In genomic region chr13:102699419-102699961, GRCh38 we compare ENCODE assay signal across 24 cellular contexts. TPM values are rescaled to one million over a fixed set of nuclear protein-coding genes. Genes with fewer than 3 reads are reported as not detected.
DNase-seq lines count a peak whose midpoint lies in the region; ATAC-seq and TF ChIP-seq lines count a peak whose summit lies in the region.
"Had no signal": no experiment of that assay in that cellular context is flagged by ENCODE, and none has a peak within 500 bp of the region (broad histone marks: within the 10 kb centered on the region; RNA-seq: fewer than 3 reads in every experiment).

No MANE protein-coding gene starts in this region.

- H3K27me3 Mint-ChIP-seq in activated naive CD8-positive, alpha-beta T cell treated with anti-CD3 and anti-CD28 coated beads, Interleukin-2, amount 50 U/mL, for 24 hours = peaks cover 5% of the 10 kb centered on the region
- peaks cover 12% of the 10 kb centered on the region for H3K27me3 Mint-ChIP-seq in activated naive CD8-positive, alpha-beta T cell treated with anti-CD3 and anti-CD28 coated beads for 36 hours
- H3K27me3 Mint-ChIP-seq in CD4-positive, alpha-beta memory T cell = peaks cover 12 to 20% of the 10 kb centered on the region in 2 donors
- H3K27me3 Mint-ChIP-seq in activated T-helper 2 cell treated with anti-CD3 and anti-CD28 coated beads, Interferon-gamma antibody, Interleukin-2, Interleukin-4, amounts not matched to agents 10 μg/mL and 5 μg/mL and 100 μg/mL, durations not matched to agents 14 hours and 24 hours and 36 hours (ENCODE audit: low read depth) = peaks cover 21% of the 10 kb centered on the region

- CTCF ChIA-PET in CD4-positive, alpha-beta memory T cell (lab: Charles Lee; ENCODE audit: partially characterized antibody) = no interaction called here

- H3K4me3 Mint-ChIP-seq in activated naive CD8-positive, alpha-beta T cell treated with anti-CD3 and anti-CD28 coated beads, Interleukin-2, amount 50 U/mL, for 24 hours = no peak overlapping the region
- no peak overlapping the region for H3K4me3 Mint-ChIP-seq in activated naive CD8-positive, alpha-beta T cell treated with anti-CD3 and anti-CD28 coated beads for 36 hours
- H3K4me3 Mint-ChIP-seq in CD4-positive, alpha-beta memory T cell = no peak overlapping the region
- H3K4me3 Mint-ChIP-seq in activated T-helper 2 cell treated with anti-CD3 and anti-CD28 coated beads, Interferon-gamma antibody, Interleukin-2, Interleukin-4, amounts not matched to agents 10 μg/mL and 5 μg/mL and 100 μg/mL, durations not matched to agents 14 hours and 24 hours and 36 hours (ENCODE audit: low read depth) = no peak overlapping the region

- POLR2A ChIA-PET in CD4-positive, alpha-beta memory T cell (lab: Charles Lee; ENCODE audit: partially characterized antibody) = no interaction called here

- no peaks in the 10 kb centered on the region for H3K9me3 Mint-ChIP-seq in activated naive CD8-positive, alpha-beta T cell treated with anti-CD3 and anti-CD28 coated beads, Interleukin-2, amount 50 U/mL, for 24 hours
- peaks cover 4% of the 10 kb centered on the region for H3K9me3 Mint-ChIP-seq in activated naive CD8-positive, alpha-beta T cell treated with anti-CD3 and anti-CD28 coated beads for 36 hours
- H3K9me3 Mint-ChIP-seq in CD4-positive, alpha-beta memory T cell = peaks cover 0 to 19% (median 8%) of the 10 kb centered on the region in 8 donors
- H3K9me3 Mint-ChIP-seq in activated T-helper 2 cell treated with anti-CD3 and anti-CD28 coated beads, Interferon-gamma antibody, Interleukin-2, Interleukin-4, amounts not matched to agents 10 μg/mL and 5 μg/mL and 100 μg/mL, durations not matched to agents 14 hours and 24 hours and 36 hours = no peaks in the 10 kb centered on the region

- no peak for DNase-seq in activated naive CD8-positive, alpha-beta T cell treated with anti-CD3 and anti-CD28 coated beads, Interleukin-2, amount 50 U/mL, for 24 hours
- no peak for DNase-seq in activated naive CD8-positive, alpha-beta T cell treated with anti-CD3 and anti-CD28 coated beads for 36 hours
- no peak for DNase-seq in mesenchymal stem cell
- no peak for DNase-seq in gastrocnemius medialis
- no peak for DNase-seq in activated naive CD4-positive, alpha-beta T cell treated with anti-CD3 and anti-CD28 coated beads, Interleukin-2, amount 50 U/mL, for 16 hours
- DNase-seq in CD4-positive, alpha-beta memory T cell = no peak
- no peak for DNase-seq in activated T-helper 2 cell treated with anti-CD3 and anti-CD28 coated beads, Interferon-gamma antibody, Interleukin-2, Interleukin-4, amounts not matched to agents 10 μg/mL and 5 μg/mL and 100 μg/mL, durations not matched to agents 14 hours and 24 hours and 36 hours (ENCODE audit: low spot score)
- DNase-seq: DMS53; GDM1; GOT3; IMR-90; NCI-H1092 treated with DMSO at 0.1 percent for 48 hours; NCI-H1694; NCI-H2081; NCI-H774; NK-92 treated with Interleukin-12 subunit alpha and Interleukin-12 subunit beta, amount 100 ng/mL, for 24 hours had no signal

- peaks cover 6% of the 10 kb centered on the region for H3K9me3 ChIP-seq in mesenchymal stem cell (ENCODE audit: control insufficient read depth, low read length)
- no peaks in the 10 kb centered on the region for H3K9me3 ChIP-seq in gastrocnemius medialis
- H3K9me3 ChIP-seq in CD4-positive, alpha-beta memory T cell (ENCODE audit: control insufficient read depth in 1 of 2, low read length in 2 of 2) = no peaks in the 10 kb centered on the region

- no peak overlapping the region for H3K4me3 ChIP-seq in mesenchymal stem cell (ENCODE audit: insufficient read depth in 1 of 2, low read depth in 1 of 2, low read length in 2 of 2)
- H3K4me3 ChIP-seq in gastrocnemius medialis = no peak overlapping the region
- no peak overlapping the region for H3K4me3 ChIP-seq in CD4-positive, alpha-beta memory T cell (ENCODE audit: low read length in 2 of 2)

- no peaks in the 10 kb centered on the region for H3K36me3 Mint-ChIP-seq in activated naive CD8-positive, alpha-beta T cell treated with anti-CD3 and anti-CD28 coated beads, Interleukin-2, amount 50 U/mL, for 24 hours (ENCODE audit: low read depth)
- H3K36me3 Mint-ChIP-seq in activated naive CD8-positive, alpha-beta T cell treated with anti-CD3 and anti-CD28 coated beads for 36 hours = no peaks in the 10 kb centered on the region
- H3K36me3 Mint-ChIP-seq in CD4-positive, alpha-beta memory T cell = peaks cover 0 to 4% of the 10 kb centered on the region in 2 donors
- H3K36me3 Mint-ChIP-seq in activated T-helper 2 cell treated with anti-CD3 and anti-CD28 coated beads, Interferon-gamma antibody, Interleukin-2, Interleukin-4, amounts not matched to agents 10 μg/mL and 5 μg/mL and 100 μg/mL, durations not matched to agents 14 hours and 24 hours and 36 hours (ENCODE audit: low read depth) = no peaks in the 10 kb centered on the region

- H3K79me1 ChIP-seq in mesenchymal stem cell (replicated peaks; ENCODE audit: low read length, poor library complexity, severe bottlenecking) = no peaks in the 10 kb centered on the region

- H2AK5ac ChIP-seq in mesenchymal stem cell (ENCODE audit: low read length, severe bottlenecking) = no peak overlapping the region

- TF ChIP-seq POLR2A in gastrocnemius medialis (IDR thresholded peaks at IDR 0.05) = no peak

- ATAC-seq in activated naive CD8-positive, alpha-beta T cell treated with anti-CD3 and anti-CD28 coated beads, Interleukin-2, amount 50 U/mL, for 24 hours = peak; percentile 74
- ATAC-seq in gastrocnemius medialis = no peak
- ATAC-seq in HG02588 (IDR thresholded peaks at IDR 0.05; ENCODE audit: unreplicated experiment) = no peak
- ATAC-seq: HCT116, Panc1 had no signal

- no peak overlapping the region for H3K23ac ChIP-seq in mesenchymal stem cell (ENCODE audit: low read length in 2 of 2)

- no peak overlapping the region for H2AFZ ChIP-seq in mesenchymal stem cell (ENCODE audit: low read depth, low read length)

- no peak overlapping the region for H2BK120ac ChIP-seq in mesenchymal stem cell (ENCODE audit: low read depth, low read length)

- no peak overlapping the region for H3K14ac ChIP-seq in mesenchymal stem cell (ENCODE audit: low read length in 2 of 2)

- peaks cover 0 to 9% of the 10 kb centered on the region in 2 experiments for H3K27me3 ChIP-seq in mesenchymal stem cell (ENCODE audit: control insufficient read depth in 1 of 2, insufficient read depth in 1 of 2, low read length in 2 of 2)
- H3K27me3 ChIP-seq in gastrocnemius medialis = no peaks in the 10 kb centered on the region
- H3K27me3 ChIP-seq in CD4-positive, alpha-beta memory T cell (ENCODE audit: insufficient read depth, low read length) = no peaks in the 10 kb centered on the region

- H3K27ac Mint-ChIP-seq in activated naive CD8-positive, alpha-beta T cell treated with anti-CD3 and anti-CD28 coated beads, Interleukin-2, amount 50 U/mL, for 24 hours = no peak overlapping the region
- no peak overlapping the region for H3K27ac Mint-ChIP-seq in activated naive CD8-positive, alpha-beta T cell treated with anti-CD3 and anti-CD28 coated beads for 36 hours
- H3K27ac Mint-ChIP-seq in CD4-positive, alpha-beta memory T cell = no peak overlapping the region
- no peak overlapping the region for H3K27ac Mint-ChIP-seq in activated T-helper 2 cell treated with anti-CD3 and anti-CD28 coated beads, Interferon-gamma antibody, Interleukin-2, Interleukin-4, amounts not matched to agents 10 μg/mL and 5 μg/mL and 100 μg/mL, durations not matched to agents 14 hours and 24 hours and 36 hours

- H3K27ac ChIP-seq in mesenchymal stem cell (ENCODE audit: low read length, poor library complexity, severe bottlenecking) = no peak overlapping the region
- H3K27ac ChIP-seq in gastrocnemius medialis = peak overlapping the region; percentile 80 to 89 (median 82)
- H3K27ac ChIP-seq in CD4-positive, alpha-beta memory T cell (ENCODE audit: low read depth, low read length) = no peak overlapping the region
- H3K27ac ChIP-seq: C4-2B, KMS-11 had no signal

- no peak overlapping the region for H3K18ac ChIP-seq in mesenchymal stem cell (ENCODE audit: low read depth in 1 of 2, low read length in 2 of 2)

- in situ Hi-C loops in gastrocnemius medialis (cut with MboI; ENCODE audit: low sequenced_read_pairs in 4 of 4) = no loop called here

- no peak overlapping the region for H2BK12ac ChIP-seq in mesenchymal stem cell (ENCODE audit: low read length in 2 of 2)

- H3K4me1 Mint-ChIP-seq in activated naive CD8-positive, alpha-beta T cell treated with anti-CD3 and anti-CD28 coated beads, Interleukin-2, amount 50 U/mL, for 24 hours = no peaks in the 10 kb centered on the region
- H3K4me1 Mint-ChIP-seq in activated naive CD8-positive, alpha-beta T cell treated with anti-CD3 and anti-CD28 coated beads for 36 hours = no peaks in the 10 kb centered on the region
- H3K4me1 Mint-ChIP-seq in CD4-positive, alpha-beta memory T cell = no peaks in the 10 kb centered on the region
- peaks cover 1% of the 10 kb centered on the region for H3K4me1 Mint-ChIP-seq in activated T-helper 2 cell treated with anti-CD3 and anti-CD28 coated beads, Interferon-gamma antibody, Interleukin-2, Interleukin-4, amounts not matched to agents 10 μg/mL and 5 μg/mL and 100 μg/mL, durations not matched to agents 14 hours and 24 hours and 36 hours (ENCODE audit: low read depth)

- no peak for TF ChIP-seq CTCF in gastrocnemius medialis (IDR thresholded peaks at IDR 0.05 in 4 of 5, conservative IDR thresholded peaks at IDR 0.05 in 1 of 5)

- WGBS in mesenchymal stem cell = 84% methylated on average over 4 of the region's 4 CpGs

- H4K8ac ChIP-seq in mesenchymal stem cell (ENCODE audit: low read length) = no peak overlapping the region

- no peak overlapping the region for H3K4ac ChIP-seq in mesenchymal stem cell (ENCODE audit: low read depth in 1 of 2, low read length in 2 of 2)

- no peak overlapping the region for H2BK15ac ChIP-seq in mesenchymal stem cell (ENCODE audit: low read depth, poor library complexity, severe bottlenecking)

- no peak overlapping the region for H4K91ac ChIP-seq in mesenchymal stem cell (ENCODE audit: low read length)

- H3K4me1 ChIP-seq in mesenchymal stem cell (ENCODE audit: control insufficient read depth, insufficient read depth, low read depth, low read length) = peaks cover 11% of the 10 kb centered on the region
- peaks cover 33 to 40% of the 10 kb centered on the region in 2 donors for H3K4me1 ChIP-seq in gastrocnemius medialis
- no peaks in the 10 kb centered on the region for H3K4me1 ChIP-seq in CD4-positive, alpha-beta memory T cell (ENCODE audit: insufficient read depth, low read length)

- no peak overlapping the region for H2BK5ac ChIP-seq in mesenchymal stem cell (ENCODE audit: low read depth, low read length, poor library complexity, severe bottlenecking)

- H3K9ac ChIP-seq in mesenchymal stem cell (ENCODE audit: low read length) = peak overlapping the region; percentile 75
- H3K9ac ChIP-seq: KMS-11 had no signal

- H3K36me3 ChIP-seq in mesenchymal stem cell (ENCODE audit: control insufficient read depth in 1 of 2, insufficient read depth in 2 of 2, low read depth in 1 of 2, low read length in 2 of 2) (no peaks in the 10 kb centered on the region), gastrocnemius medialis (no peaks in the 10 kb centered on the region)
- no peaks in the 10 kb centered on the region for H3K36me3 ChIP-seq in CD4-positive, alpha-beta memory T cell (ENCODE audit: insufficient read depth, low read length)

- intact Hi-C loops in gastrocnemius medialis (cut with DNase I; ENCODE audit: low total_unique reads) = no loop called here
- intact Hi-C loops in CD4-positive, alpha-beta memory T cell (cut with micrococcal nuclease) = no loop called here
- intact Hi-C loops in activated T-helper 2 cell treated with anti-CD3 and anti-CD28 coated beads, Interferon-gamma antibody, Interleukin-2, Interleukin-4, amounts not matched to agents 10 μg/mL and 5 μg/mL and 100 μg/mL, durations not matched to agents 14 hours and 24 hours and 36 hours (cut with micrococcal nuclease) = no loop called here

- no peak overlapping the region for H3K4me2 ChIP-seq in mesenchymal stem cell (ENCODE audit: low read length, poor library complexity, severe bottlenecking)
- H3K4me2 ChIP-seq: KMS-11 had no signal

RNA-seq across cellular contexts. Expression of gene METTL21C, which starts 4.6 kb away (rescaled TPM):
- not detected for total RNA-seq in activated naive CD8-positive, alpha-beta T cell treated with anti-CD3 and anti-CD28 coated beads for 36 hours
- not detected for polyA plus RNA-seq in mesenchymal stem cell (2013, experiment 1 of 2)
- not detected for polyA plus RNA-seq in mesenchymal stem cell (2013, experiment 2 of 2)
- 1 to 10 TPM in 1 of 4 donors, not detected in 3; 2.2 TPM for total RNA-seq in gastrocnemius medialis
- total RNA-seq in CD4-positive, alpha-beta memory T cell = not detected
- not detected for polyA plus RNA-seq in CD4-positive, alpha-beta memory T cell
- total RNA-seq in activated T-helper 2 cell treated with anti-CD3 and anti-CD28 coated beads, Interferon-gamma antibody, Interleukin-2, Interleukin-4, amounts not matched to agents 10 μg/mL and 5 μg/mL and 100 μg/mL, durations not matched to agents 14 hours and 24 hours and 36 hours = not detected in 2 replicates
- total RNA-seq: A172, IMR-90, NCI-H460 had no signal
- polyA plus RNA-seq: AG04450, IMR-90 had no signal

Comparison
In these comparisons a context has a peak if more than half of its experiments do, and no peak if none do; other contexts are left out.
1. H3K27ac ChIP-seq: peak in gastrocnemius medialis (4 of 4); none in mesenchymal stem cell (single experiment) and CD4-positive, alpha-beta memory T cell (single experiment).